20 cellular contexts compared by ENCODE assay signal in genomic region chr6:89847513-89847912, GRCh38. TPM values are rescaled to one million over a fixed set of nuclear protein-coding genes. Genes with fewer than 3 reads are reported as not detected.
"Had no signal": no experiment of that assay in that cellular context is flagged by ENCODE, and none has a peak within 500 bp of the region (broad histone marks: within the 10 kb centered on the region; RNA-seq: fewer than 3 reads in every experiment).

No MANE protein-coding gene starts in this region.

RNA-seq across cellular contexts. Expression of gene GJA10, which starts 46.8 kb away (rescaled TPM):
- total RNA-seq: activated naive CD4-positive, alpha-beta T cell treated with anti-CD3 and anti-CD28 coated beads for 36 hours; activated naive CD4-positive, alpha-beta T cell treated with anti-CD3 and anti-CD28 coated beads, Interleukin-2, amount 50 U/mL, for 72 hours; activated naive CD8-positive, alpha-beta T cell treated with anti-CD3 and anti-CD28 coated beads for 36 hours; activated naive CD8-positive, alpha-beta T cell treated with anti-CD3 and anti-CD28 coated beads, Interleukin-2, amount 10 ng/mL, durations not matched to agents 7 days and 5 days; activated T-cell treated with anti-CD3 and anti-CD28 coated beads, Interleukin-2, amount 50 U/mL, for 4 hours; activated T-cell treated with anti-CD3 and anti-CD28 coated beads, Interleukin-2, amount 50 U/mL, for 72 hours; activated T-helper 1 cell treated with anti-CD3 and anti-CD28 coated beads, Interleukin-12 subunit alpha, Interleukin-12 subunit beta, Interleukin-2, Interleukin-4 antibody, amounts not matched to agents 30 ng/mL and 10 ng/mL and 1 ng/mL, durations not matched to agents 14 hours and 24 hours and 36 hours; activated T-helper 17 cell treated with anti-CD3 and anti-CD28 coated beads, Interleukin-2, amount 50 U/mL, for 72 hours; adrenal gland; aorta; ascending aorta; astrocyte; body of pancreas; breast epithelium; bronchial epithelial cell; cardiac muscle cell; cardiac septum; cerebellum; chondrocyte had no signal
- polyA plus RNA-seq: adipose tissue, adrenal gland, aorta, cardiac muscle cell had no signal
